In the genomic region with DNA sequence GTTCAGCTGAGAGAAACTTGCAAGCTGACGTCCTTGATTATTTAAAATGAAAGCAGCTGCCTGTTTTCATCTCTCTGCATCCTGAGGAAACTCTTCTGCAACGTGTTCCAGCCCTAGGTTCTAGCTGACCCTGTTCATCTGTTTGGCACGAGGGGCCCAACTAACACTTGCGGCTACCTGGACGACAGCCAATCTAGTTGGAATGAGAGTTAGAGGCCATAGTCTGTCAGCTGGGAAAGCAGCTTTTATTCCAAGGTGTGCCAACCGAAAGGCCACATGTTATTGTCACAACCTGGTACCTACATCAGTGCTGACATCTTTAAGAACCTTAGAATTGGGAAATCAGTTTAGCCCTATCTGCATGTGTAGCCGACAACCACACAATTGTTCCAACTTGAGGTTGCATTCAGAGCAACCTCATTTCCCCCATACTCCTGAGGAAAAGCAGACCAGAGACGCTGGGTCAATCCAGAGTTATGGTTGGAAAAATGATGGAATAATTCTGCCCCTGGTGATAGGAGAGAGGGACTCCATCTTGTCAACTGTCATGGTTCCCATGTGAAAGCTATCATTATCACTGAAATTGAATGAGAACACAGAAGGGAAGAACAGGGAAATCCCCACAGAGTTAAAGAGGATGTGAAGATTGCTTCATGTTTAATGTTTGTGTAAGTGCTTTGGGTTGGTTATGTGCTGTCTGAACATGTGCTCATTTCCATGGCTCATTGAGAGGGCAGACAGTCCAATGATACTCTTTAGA, we compare ENCODE assay signal across 8 cellular contexts.
A peak's percentile ranks its signal among the peaks of the same experiment; 100 is the strongest.
DNase-seq lines count a peak whose midpoint lies in the region; ATAC-seq, FAIRE-seq and TF ChIP-seq lines count a peak whose summit lies in the region.

No MANE protein-coding gene starts in this region.

- DNase-seq in Right ventricle myocardium inferior (ENCODE audit: missing footprints) (no peak), cardiac septum (ENCODE audit: low spot score) (no peak), epithelial cell of prostate (ENCODE audit: low read depth, low spot score) (peak; percentile 44), H54 (ENCODE audit: insufficient read length, low spot score) (no peak), activated gamma-delta T cell (lab: John Stamatoyannopoulos, UW) (no peak), D341Med (ENCODE audit: low spot score) (no peak)

- H3K4me3 Mint-ChIP-seq in stimulated activated memory B cell treated with anti-CD40 and anti-IgM and Interleukin-4, amounts not matched to agents 10 μg/mL and 1 μg/mL and 100 μg/mL, for 72 hours: no peak overlapping the region

- FAIRE-seq in H54 (lab: Jason Lieb, UNC): no peak

- intact Hi-C loops in Right ventricle myocardium inferior (cut with DNase I) (no loop called here), cardiac septum (cut with DNase I) (no loop called here)

- TF ChIP-seq POLR2A in H54 (IDR thresholded peaks at IDR 0.05; ENCODE audit: low read depth, low read length): no peak

- peaks cover 6% of the 10 kb centered on the region for H3K4me1 Mint-ChIP-seq in stimulated activated memory B cell treated with anti-CD40 and anti-IgM and Interleukin-4, amounts not matched to agents 10 μg/mL and 1 μg/mL and 100 μg/mL, for 72 hours

- no peak overlapping the region for H3K27ac Mint-ChIP-seq in stimulated activated memory B cell treated with anti-CD40 and anti-IgM and Interleukin-4, amounts not matched to agents 10 μg/mL and 1 μg/mL and 100 μg/mL, for 72 hours

- ATAC-seq in Right ventricle myocardium inferior: peak; percentile 90
- peak; percentile 93 for ATAC-seq in HG03108 (IDR thresholded peaks at IDR 0.05; ENCODE audit: unreplicated experiment)
- peak; percentile 79 for ATAC-seq in stimulated activated memory B cell treated with anti-CD40 and anti-IgM and Interleukin-4, amounts not matched to agents 10 μg/mL and 1 μg/mL and 100 μg/mL, for 72 hours

- peak overlapping the region; percentile 61 for H3K27ac ChIP-seq in epithelial cell of prostate

- no peaks in the 10 kb centered on the region for H3K36me3 Mint-ChIP-seq in stimulated activated memory B cell treated with anti-CD40 and anti-IgM and Interleukin-4, amounts not matched to agents 10 μg/mL and 1 μg/mL and 100 μg/mL, for 72 hours

- peaks cover 20% of the 10 kb centered on the region for H3K27me3 Mint-ChIP-seq in stimulated activated memory B cell treated with anti-CD40 and anti-IgM and Interleukin-4, amounts not matched to agents 10 μg/mL and 1 μg/mL and 100 μg/mL, for 72 hours

- H3K9me3 Mint-ChIP-seq in stimulated activated memory B cell treated with anti-CD40 and anti-IgM and Interleukin-4, amounts not matched to agents 10 μg/mL and 1 μg/mL and 100 μg/mL, for 72 hours: peaks cover 5% of the 10 kb centered on the region
